ENCODE assay signal across 8 cellular contexts in the genomic region with DNA sequence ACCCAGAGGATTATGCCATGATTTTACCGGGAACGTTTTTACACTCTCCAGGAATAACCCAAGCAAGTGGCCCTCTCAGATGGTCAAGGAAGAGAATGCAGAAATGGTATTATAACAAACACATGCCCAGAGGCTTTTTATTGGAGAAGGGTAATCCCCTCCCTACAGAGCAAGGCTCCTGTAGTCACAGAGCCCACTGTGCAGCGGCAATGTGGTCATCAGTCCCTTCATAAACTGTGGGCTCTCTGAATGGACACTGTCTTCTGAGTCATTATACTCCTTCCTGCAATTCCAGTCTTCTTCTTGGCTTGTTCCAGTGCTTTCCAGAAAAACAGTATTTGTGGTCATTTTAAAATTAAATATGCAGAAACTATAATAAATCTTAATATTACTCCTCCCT.
A peak's percentile ranks its signal among the peaks of the same experiment; 100 is the strongest.
DNase-seq lines count a peak whose midpoint lies in the region; ATAC-seq and TF ChIP-seq lines count a peak whose summit lies in the region.
"Had no signal": no experiment of that assay in that cellular context is flagged by ENCODE, and none has a peak within 500 bp of the region (broad histone marks: within the 10 kb centered on the region; RNA-seq: fewer than 3 reads in every experiment).

No MANE protein-coding gene starts in this region.

- dilution Hi-C loops in IMR-90 (cut with HindIII; ENCODE audit: low sequenced_read_pairs, unreplicated experiment), result no loop called here

- TF ChIP-seq CTCF in IMR-90 (conservative IDR thresholded peaks at IDR 0.05; ENCODE audit: low read depth, low read length) (no peak), mucosa of descending colon (IDR thresholded peaks at IDR 0.05) (no peak), hepatocyte (IDR thresholded peaks at IDR 0.05; ENCODE audit: poor library complexity) (no peak)

- H3K79me2 ChIP-seq in hepatocyte, result no peaks in the 10 kb centered on the region

- H4K20me1 ChIP-seq in IMR-90 (ENCODE audit: insufficient read depth, low read length) (no peaks in the 10 kb centered on the region), hepatocyte (ENCODE audit: insufficient read depth, poor library complexity, severe bottlenecking) (no peaks in the 10 kb centered on the region)

- H4K8ac ChIP-seq in IMR-90 (ENCODE audit: low read depth in 2 of 2, low read length in 2 of 2), result peak overlapping the region in 1 of 2 experiments; percentile 11; a peak in 1 of 4 replicates

- H2BK15ac ChIP-seq in IMR-90 (ENCODE audit: low read depth, low read length), result no peak overlapping the region

- H3K4me1 ChIP-seq in IMR-90 (ENCODE audit: control insufficient read depth, insufficient read depth, low read length) (peaks cover 3% of the 10 kb centered on the region; the same call in 1 of the 2 replicates), duodenal mucosa (ENCODE audit: control insufficient read depth in 1 of 2, insufficient read depth in 2 of 2, low read length in 2 of 2) (no peaks in the 10 kb centered on the region), mucosa of descending colon (ENCODE audit: low read depth) (no peaks in the 10 kb centered on the region), hepatocyte (ENCODE audit: insufficient read depth) (peaks cover under 1% of the 10 kb centered on the region)

- H3K9me3 ChIP-seq in IMR-90 (ENCODE audit: control insufficient read depth, insufficient read depth, low read length), result no peaks in the 10 kb centered on the region
- no peaks in the 10 kb centered on the region for H3K9me3 ChIP-seq in duodenal mucosa (ENCODE audit: control insufficient read depth in 1 of 2, low read length in 2 of 2)
- H3K9me3 ChIP-seq in mucosa of descending colon, result no peaks in the 10 kb centered on the region
- no peaks in the 10 kb centered on the region for H3K9me3 ChIP-seq in hepatocyte (ENCODE audit: low read depth)
- H3K9me3 ChIP-seq: BE2C had no signal

- no peak overlapping the region for H2BK120ac ChIP-seq in IMR-90 (ENCODE audit: low read depth, low read length)

- no peak overlapping the region for H2AK9ac ChIP-seq in IMR-90 (replicated peaks; ENCODE audit: low read depth, low read length, poor library complexity)

- no peak overlapping the region for H3K4ac ChIP-seq in IMR-90 (ENCODE audit: low read depth, low read length)

- POLR2A ChIA-PET in IMR-90 (lab: Charles Lee; ENCODE audit: unreplicated experiment), result no interaction called here

- no peak for ATAC-seq in IMR-90 (ENCODE audit: low read depth)
- ATAC-seq in mucosa of descending colon, result peak; percentile 22
- ATAC-seq in left colon, result no peak

- H3K4me3 ChIP-seq in IMR-90 (ENCODE audit: insufficient read depth, low read depth, low read length) (no peak overlapping the region), duodenal mucosa (ENCODE audit: low read depth in 1 of 2, low read length in 2 of 2) (no peak overlapping the region), mucosa of descending colon (no peak overlapping the region), hepatocyte (no peak overlapping the region)

- TF ChIP-seq RAD21 in IMR-90 (IDR thresholded peaks at IDR 0.05; ENCODE audit: low read length), result no peak

- H3K14ac ChIP-seq in IMR-90 (replicated peaks; ENCODE audit: low read depth, low read length), result peak overlapping the region; percentile 8; the same call in 1 of the 2 replicates

- no CpG with 5 or more reads among the region's 3 CpGs for WGBS in IMR-90 (ENCODE audit: extremely low coverage in 2 of 2, insufficient read length in 1 of 2), 2 experiments
- 82% methylated on average over 3 of the region's 3 CpGs for WGBS in hepatocyte (ENCODE audit: low lambda C conversion rate, missing lambda C conversion rate)

- peaks cover 9% of the 10 kb centered on the region; the same call in 1 of the 2 replicates for H3K9me1 ChIP-seq in IMR-90 (ENCODE audit: insufficient read depth, low read length)

- no peaks in the 10 kb centered on the region for H3K9me2 ChIP-seq in hepatocyte (replicated peaks; ENCODE audit: insufficient read depth)

- H3K23ac ChIP-seq in IMR-90 (ENCODE audit: low read depth, low read length), result no peak overlapping the region

- DNase-seq in IMR-90 (peak; percentile 40), mucosa of descending colon (no peak), left colon (no peak), NCI-H446 (lab: John Stamatoyannopoulos, UW) (no peak), hepatocyte (ENCODE audit: low spot score) (no peak)
- DNase-seq in activated CD4-positive, alpha-beta T cell treated with anti-CD3 and anti-CD28 coated beads for 48 hours, result no peak

- H3K27me3 ChIP-seq in IMR-90 (ENCODE audit: control insufficient read depth, insufficient read depth, low read length) (no peaks in the 10 kb centered on the region), duodenal mucosa (ENCODE audit: control insufficient read depth in 1 of 2, insufficient read depth in 2 of 2, low read length in 2 of 2) (no peaks in the 10 kb centered on the region), hepatocyte (no peaks in the 10 kb centered on the region)
- H3K27me3 ChIP-seq: BE2C had no signal

- H3K18ac ChIP-seq in IMR-90 (ENCODE audit: low read depth, low read length), result no peak overlapping the region

- H3K56ac ChIP-seq in IMR-90 (ENCODE audit: extremely low read depth, insufficient read depth, low read length), result no peak overlapping the region

- H3K36me3 ChIP-seq in IMR-90 (ENCODE audit: control insufficient read depth, insufficient read depth, low read length), result peaks cover 25% of the 10 kb centered on the region
- no peaks in the 10 kb centered on the region for H3K36me3 ChIP-seq in duodenal mucosa (ENCODE audit: control insufficient read depth in 1 of 2, insufficient read depth in 2 of 2, low read length in 2 of 2)
- H3K36me3 ChIP-seq in mucosa of descending colon (ENCODE audit: low read depth), result no peaks in the 10 kb centered on the region
- no peaks in the 10 kb centered on the region for H3K36me3 ChIP-seq in hepatocyte (replicated peaks; ENCODE audit: insufficient read depth, low read depth)
- H3K36me3 ChIP-seq: BE2C had no signal

- H3K9ac ChIP-seq in IMR-90 (ENCODE audit: low read depth, low read length) (no peak overlapping the region), duodenal mucosa (ENCODE audit: low read depth in 1 of 2, low read length in 2 of 2) (no peak overlapping the region)

- H4K91ac ChIP-seq in IMR-90 (ENCODE audit: insufficient read depth, low read depth, low read length), result no peak overlapping the region

- H3K27ac ChIP-seq in IMR-90 (ENCODE audit: insufficient read depth, low read length), result no peak overlapping the region
- peak overlapping the region; percentile 21 for H3K27ac ChIP-seq in duodenal mucosa (ENCODE audit: low read depth, low read length)
- no peak overlapping the region for H3K27ac ChIP-seq in hepatocyte

- no peak overlapping the region for H4K5ac ChIP-seq in IMR-90 (ENCODE audit: low read depth, low read length)

- H2BK20ac ChIP-seq in IMR-90 (ENCODE audit: low read depth, low read length), result no peak overlapping the region; the same call in 1 of the 2 replicates

- intact Hi-C loops in IMR-90 (cut with micrococcal nuclease), result loop anchor here (1.0 to 5.0 kb wide), 3 partner anchors 118 to 193 kb away; no protein-coding TSS in a partner anchor
- intact Hi-C loops in mucosa of descending colon (cut with DNase I, micrococcal nuclease), result loop anchor here in 1 of 2 donors (5.0 kb wide), 1 partner anchor 133 kb away; no protein-coding TSS in a partner anchor
- intact Hi-C loops in left colon (cut with DNase I, micrococcal nuclease), result loop anchor here in 1 of 2 donors (5.0 to 10.0 kb wide), 2 partner anchors 75 to 133 kb away; partner anchors contain the start of gene LAMA4

- H2AK5ac ChIP-seq in IMR-90 (ENCODE audit: low read depth, low read length), result peak overlapping the region; percentile 35; the same call in 1 of the 2 replicates

- CTCF ChIA-PET in IMR-90 (lab: Yijun Ruan, JAX), result interaction anchor here (1.1 to 2.5 kb wide), 10 partner anchors 9 to 135 kb away, joined by 4 to 16 read pairs (median 6); no protein-coding TSS in a partner anchor

- no peak for TF ChIP-seq POLR2A in IMR-90 (IDR thresholded peaks at IDR 0.05; ENCODE audit: low read depth, low read length)

- no peak overlapping the region for H2BK5ac ChIP-seq in IMR-90 (ENCODE audit: low read depth, low read length, poor library complexity, severe bottlenecking)

- no TSS peak for BruUV-seq in IMR-90 (replicated peaks; lab: Mats Ljungman, UMichigan)

- in situ Hi-C loops in IMR-90 (cut with MboI; ENCODE audit: low sequenced_read_pairs), result loop anchor here (5.0 to 25.0 kb wide), 2 partner anchors 128 to 1733 kb away; no protein-coding TSS in a partner anchor

- H2AFZ ChIP-seq in IMR-90 (replicated peaks; ENCODE audit: low read length, poor library complexity) (no peak overlapping the region), hepatocyte (no peak overlapping the region)

- no peaks in the 10 kb centered on the region for H3K79me1 ChIP-seq in IMR-90 (ENCODE audit: low read depth in 1 of 2, low read length in 2 of 2)

- H3K4me2 ChIP-seq in IMR-90 (ENCODE audit: low read depth, low read length), result no peak overlapping the region
- no peak overlapping the region for H3K4me2 ChIP-seq in hepatocyte

TF ChIP-seq in IMR-90, 13 proteins besides CTCF, POLR2A, EP300 and RAD21 (continues in another document):
- TF ChIP-seq MAZ (IDR thresholded peaks at IDR 0.05; ENCODE audit: borderline replicate concordance, low read depth, low read length) (no peak), CEBPB (IDR thresholded peaks at IDR 0.05; ENCODE audit: low read depth, low read length) (no peak), MAFK (IDR thresholded peaks at IDR 0.05; ENCODE audit: low read depth, low read length) (no peak), RCOR1 (IDR thresholded peaks at IDR 0.05; ENCODE audit: insufficient replicate concordance, low read length) (no peak), MXI1 (IDR thresholded peaks at IDR 0.05; ENCODE audit: borderline replicate concordance, low read depth, low read length) (no peak), BHLHE40 (IDR thresholded peaks at IDR 0.05; ENCODE audit: low read depth, low read length) (no peak), FOS (IDR thresholded peaks at IDR 0.05; ENCODE audit: low read depth, low read length) (no peak), NFE2L2 (IDR thresholded peaks at IDR 0.05; ENCODE audit: low read depth, low read length) (no peak), CHD1 (IDR thresholded peaks at IDR 0.05; ENCODE audit: low read depth, low read length) (no peak), RFX5 (IDR thresholded peaks at IDR 0.05; ENCODE audit: low read depth, low read length) (no peak), SMC3 (IDR thresholded peaks at IDR 0.05; ENCODE audit: low read depth, low read length) (no peak)
- TF ChIP-seq, protein P1, sequence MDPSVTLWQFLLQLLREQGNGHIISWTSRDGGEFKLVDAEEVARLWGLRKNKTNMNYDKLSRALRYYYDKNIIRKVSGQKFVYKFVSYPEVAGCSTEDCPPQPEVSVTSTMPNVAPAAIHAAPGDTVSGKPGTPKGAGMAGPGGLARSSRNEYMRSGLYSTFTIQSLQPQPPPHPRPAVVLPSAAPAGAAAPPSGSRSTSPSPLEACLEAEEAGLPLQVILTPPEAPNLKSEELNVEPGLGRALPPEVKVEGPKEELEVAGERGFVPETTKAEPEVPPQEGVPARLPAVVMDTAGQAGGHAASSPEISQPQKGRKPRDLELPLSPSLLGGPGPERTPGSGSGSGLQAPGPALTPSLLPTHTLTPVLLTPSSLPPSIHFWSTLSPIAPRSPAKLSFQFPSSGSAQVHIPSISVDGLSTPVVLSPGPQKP (IDR thresholded peaks at IDR 0.05; ENCODE audit: borderline replicate concordance, low read depth, low read length), result no peak
